Comparison of ENCODE assay signal across 15 cellular contexts in the genomic region with DNA sequence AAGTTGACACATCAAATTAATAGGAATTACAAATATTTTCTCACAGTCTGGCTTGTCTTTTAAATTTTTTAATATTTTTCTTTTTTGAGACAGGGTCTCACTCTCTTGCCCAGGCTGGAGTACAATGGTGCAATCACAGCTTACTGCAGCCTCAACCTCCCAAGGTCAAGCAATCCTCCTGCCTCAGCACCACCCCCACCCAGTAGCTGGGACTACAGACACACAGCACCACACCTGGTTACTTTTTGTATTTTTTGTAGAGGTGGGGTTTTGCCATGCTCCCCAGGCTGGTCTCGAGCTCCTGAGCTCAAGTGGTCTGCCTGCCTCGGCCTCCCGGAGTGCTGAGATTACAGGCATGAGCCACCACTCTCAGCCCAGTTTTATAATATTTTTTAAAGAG.
"Had no signal": no experiment of that assay in that cellular context is flagged by ENCODE, and none has a peak within 500 bp of the region (broad histone marks: within the 10 kb centered on the region; RNA-seq: fewer than 3 reads in every experiment).

No MANE protein-coding gene starts in this region.

- H3K36me3 ChIP-seq: left lung, transverse colon had no signal

- H3K4me3 Mint-ChIP-seq: activated naive CD4-positive, alpha-beta T cell treated with anti-CD3 and anti-CD28 coated beads for 36 hours; dendritic cell treated with granulocyte-macrophage colony-stimulating factor and Interleukin-4, amounts not matched to agents 40 ng/mL and 50 ng/mL, for 4 days; naive thymus-derived CD4-positive, alpha-beta T cell; stimulated activated naive B cell treated with anti-CD40 and anti-IgM and Interleukin-4, amounts not matched to agents 10 μg/mL and 1 μg/mL and 100 μg/mL, for 72 hours had no signal

- H3K36me3 Mint-ChIP-seq: naive thymus-derived CD4-positive, alpha-beta T cell had no signal

- H3K4me3 ChIP-seq: left lung, mucosa of descending colon, transverse colon had no signal

- H3K27ac Mint-ChIP-seq: activated T-helper 17 cell treated with anti-CD3 and anti-CD28 coated beads, Interleukin-2, amount 50 U/mL, for 72 hours; dendritic cell treated with granulocyte-macrophage colony-stimulating factor and Interleukin-4, amounts not matched to agents 40 ng/mL and 50 ng/mL, for 4 days had no signal

- DNase-seq: activated CD4-positive, CD25-positive, alpha-beta regulatory T cell treated with anti-CD3 and anti-CD28 coated beads, Interleukin-2, amount 50 U/mL, for 72 hours; activated naive CD4-positive, alpha-beta T cell treated with anti-CD3 and anti-CD28 coated beads for 36 hours; erythroblast; left lung; mammary epithelial cell; mucosa of descending colon; naive thymus-derived CD4-positive, alpha-beta T cell; stimulated activated CD4-positive, alpha-beta T cell treated with anti-CD3 and anti-CD28 coated beads, Interleukin-15, amount 100 ng/mL, for 24 hours; stimulated activated CD4-positive, alpha-beta T cell treated with anti-CD3 and anti-CD28 coated beads, Interleukin-4, amount 100 ng/mL, for 1 hour; stimulated activated naive B cell treated with anti-CD40 and anti-IgM and Interleukin-4, amounts not matched to agents 10 μg/mL and 1 μg/mL and 100 μg/mL, for 72 hours; substantia nigra; transverse colon had no signal

- H3K27me3 ChIP-seq: left lung, transverse colon had no signal

- H3K9me3 ChIP-seq: left lung, mucosa of descending colon, transverse colon had no signal

- H3K27ac ChIP-seq: left lung, parathyroid adenoma had no signal

- H3K9ac ChIP-seq: parathyroid adenoma had no signal

- H3K4me1 ChIP-seq: left lung, parathyroid adenoma had no signal

- ATAC-seq: naive thymus-derived CD4-positive, alpha-beta T cell; stimulated activated naive B cell treated with anti-CD40 and anti-IgM and Interleukin-4, amounts not matched to agents 10 μg/mL and 1 μg/mL and 100 μg/mL, for 72 hours had no signal

- H3K27me3 Mint-ChIP-seq: activated T-helper 17 cell treated with anti-CD3 and anti-CD28 coated beads, Interleukin-2, amount 50 U/mL, for 72 hours; dendritic cell treated with granulocyte-macrophage colony-stimulating factor and Interleukin-4, amounts not matched to agents 40 ng/mL and 50 ng/mL, for 4 days; naive thymus-derived CD4-positive, alpha-beta T cell; stimulated activated naive B cell treated with anti-CD40 and anti-IgM and Interleukin-4, amounts not matched to agents 10 μg/mL and 1 μg/mL and 100 μg/mL, for 72 hours had no signal

- H3K9me3 Mint-ChIP-seq: activated naive CD4-positive, alpha-beta T cell treated with anti-CD3 and anti-CD28 coated beads for 36 hours; activated T-helper 17 cell treated with anti-CD3 and anti-CD28 coated beads, Interleukin-2, amount 50 U/mL, for 72 hours; dendritic cell treated with granulocyte-macrophage colony-stimulating factor and Interleukin-4, amounts not matched to agents 40 ng/mL and 50 ng/mL, for 4 days; stimulated activated naive B cell treated with anti-CD40 and anti-IgM and Interleukin-4, amounts not matched to agents 10 μg/mL and 1 μg/mL and 100 μg/mL, for 72 hours had no signal
